18 cellular contexts compared by ENCODE assay signal in the genomic region with DNA sequence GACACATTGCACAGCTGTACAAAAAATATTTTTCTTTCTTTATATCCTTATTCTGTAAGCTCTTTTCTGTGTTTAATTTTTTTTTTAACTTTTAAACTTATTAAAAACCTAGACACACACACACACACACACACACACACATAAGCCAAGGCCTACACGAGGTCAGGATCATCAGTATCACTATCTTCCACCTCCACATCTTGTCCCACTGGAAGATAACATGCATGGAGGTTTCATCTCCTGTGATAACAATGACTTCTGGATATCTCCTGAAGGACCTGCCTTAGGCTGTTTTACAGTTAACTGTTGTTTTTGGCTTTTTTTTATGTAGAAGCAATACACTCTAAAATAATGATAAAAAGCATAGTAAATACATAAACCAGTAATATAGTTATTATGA.
DNase-seq lines count a peak whose midpoint lies in the region; ATAC-seq, FAIRE-seq and TF ChIP-seq lines count a peak whose summit lies in the region.
"Had no signal": no experiment of that assay in that cellular context is flagged by ENCODE, and none has a peak within 500 bp of the region (broad histone marks: within the 10 kb centered on the region; RNA-seq: fewer than 3 reads in every experiment).

No MANE protein-coding gene starts in this region.

- DNase-seq in IMR-90: no peak
- no peak for DNase-seq in SJSA1 (ENCODE audit: low read depth in 1 of 2, low spot score in 2 of 2)
- peak; percentile 34 to 88 (median 49) for DNase-seq in K562 (ENCODE audit: extremely low read depth in 1 of 4, low spot score in 3 of 4)
- no peak for DNase-seq in BE2C
- no peak for DNase-seq in nucleus accumbens (lab: John Stamatoyannopoulos, UW)
- no peak for DNase-seq in GM13976 (ENCODE audit: low spot score)
- DNase-seq: CD4-positive, alpha-beta T cell; CD8-positive, alpha-beta memory T cell; DMS53; DMS79 treated with DMSO at 0.1 percent for 48 hours; GF-D8; GOT3 had no signal

- H2AK9ac ChIP-seq in IMR-90 (replicated peaks; ENCODE audit: low read depth, low read length, poor library complexity): no peak overlapping the region

- no peak overlapping the region for H3K18ac ChIP-seq in IMR-90 (ENCODE audit: low read depth, low read length)

- CTCF ChIA-PET in IMR-90 (lab: Yijun Ruan, JAX) (interaction anchor here (1.0 kb wide), 1 partner anchor 11 kb away, joined by 4 read pairs; no protein-coding TSS in a partner anchor), K562 (lab: Yijun Ruan, JAX; ENCODE audit: low intra/inter-chr PET ratio) (no interaction called here)

- H3K36me3 ChIP-seq in IMR-90 (ENCODE audit: control insufficient read depth, insufficient read depth, low read length): peaks cover 6% of the 10 kb centered on the region
- H3K36me3 ChIP-seq in SJSA1: peaks cover 5% of the 10 kb centered on the region
- H3K36me3 ChIP-seq in K562 (ENCODE audit: control insufficient read depth, insufficient read depth, low read length): peaks cover 8% of the 10 kb centered on the region; the same call in 1 of the 3 replicates
- peaks cover 27% of the 10 kb centered on the region for H3K36me3 ChIP-seq in BE2C

- no peak overlapping the region for H3K9ac ChIP-seq in IMR-90 (ENCODE audit: low read depth, low read length)
- peak overlapping the region in 1 of 2 experiments; percentile 36; a peak in 2 of 4 replicates for H3K9ac ChIP-seq in K562 (ENCODE audit: insufficient read depth in 1 of 2, low read depth in 2 of 2, low read length in 2 of 2)
- H3K9ac ChIP-seq: BLaER1 treated with 17β-estradiol and CSF1 and Interleukin-3, amounts not matched to agents 10 nM and 100 nM had no signal

- H2AFZ ChIP-seq in IMR-90 (replicated peaks; ENCODE audit: low read length, poor library complexity) (no peak overlapping the region), K562 (ENCODE audit: low read depth, low read length) (peak overlapping the region; percentile 34)

- no peak for TF ChIP-seq POLR2A in IMR-90 (IDR thresholded peaks at IDR 0.05; ENCODE audit: low read depth, low read length)
- TF ChIP-seq POLR2A in K562 (conservative IDR thresholded peaks at IDR 0.05): no peak

- TF ChIP-seq CTCF in IMR-90 (conservative IDR thresholded peaks at IDR 0.05; ENCODE audit: low read depth, low read length) (no peak), K562 (IDR thresholded peaks at IDR 0.05 in 2 of 3, conservative IDR thresholded peaks at IDR 0.05 in 1 of 3; ENCODE audit: insufficient read depth in 2 of 3, low read depth in 1 of 3, low read length in 3 of 3) (no peak), BE2C (IDR thresholded peaks at IDR 0.05; ENCODE audit: low read depth, low read length) (no peak), GM13976 (IDR thresholded peaks at IDR 0.05; ENCODE audit: borderline replicate concordance, control extremely low read depth, extremely low read depth, insufficient read depth, missing control alignments) (no peak)

- H3K4me1 ChIP-seq in IMR-90 (ENCODE audit: control insufficient read depth, insufficient read depth, low read length) (peaks cover 10% of the 10 kb centered on the region), SJSA1 (replicated peaks) (peaks cover 46% of the 10 kb centered on the region), K562 (replicated peaks in 1 of 2; ENCODE audit: control insufficient read depth in 2 of 2, insufficient read depth in 2 of 2, low read length in 2 of 2) (peaks cover 31 to 60% of the 10 kb centered on the region in 2 experiments; a peak in 4 of 5 replicates), BE2C (no peaks in the 10 kb centered on the region)

- H3K14ac ChIP-seq in IMR-90 (replicated peaks; ENCODE audit: low read depth, low read length): peak overlapping the region; percentile 66; the same call in 1 of the 2 replicates

- 0 out of 4 replicates have a peak overlapping the region, but pooled peaks of 1 of the 2 experiments have one; percentile 21 for H4K8ac ChIP-seq in IMR-90 (ENCODE audit: low read depth in 2 of 2, low read length in 2 of 2)

- no peak overlapping the region for H3K27ac ChIP-seq in IMR-90 (ENCODE audit: insufficient read depth, low read length)
- H3K27ac ChIP-seq in SJSA1: peak overlapping the region; percentile 29
- H3K27ac ChIP-seq in K562 (ENCODE audit: extremely low read depth, low read depth, low read length): peak overlapping the region; percentile 70
- H3K27ac ChIP-seq: BLaER1 treated with 17β-estradiol and CSF1 and Interleukin-3, amounts not matched to agents 10 nM and 100 nM had no signal

- peak overlapping the region; percentile 76 for H3K4ac ChIP-seq in IMR-90 (ENCODE audit: low read depth, low read length)

- H3K27me3 ChIP-seq in IMR-90 (ENCODE audit: control insufficient read depth, insufficient read depth, low read length) (no peaks in the 10 kb centered on the region), SJSA1 (replicated peaks) (no peaks in the 10 kb centered on the region), K562 (ENCODE audit: control insufficient read depth in 2 of 2, insufficient read depth in 2 of 2, low read length in 2 of 2) (no peaks in the 10 kb centered on the region), BE2C (no peaks in the 10 kb centered on the region)
- H3K27me3 ChIP-seq: BLaER1 treated with 17β-estradiol and CSF1 and Interleukin-3, amounts not matched to agents 10 nM and 100 nM had no signal

- H3K9me1 ChIP-seq in IMR-90 (ENCODE audit: insufficient read depth, low read length) (peaks cover 16% of the 10 kb centered on the region), K562 (ENCODE audit: control insufficient read depth, insufficient read depth, low read length) (no peaks in the 10 kb centered on the region)

- no peak overlapping the region for H4K5ac ChIP-seq in IMR-90 (ENCODE audit: low read depth, low read length)

- H3K4me2 ChIP-seq in IMR-90 (ENCODE audit: low read depth, low read length): no peak overlapping the region
- H3K4me2 ChIP-seq in K562 (ENCODE audit: insufficient read depth, low read length): peak overlapping the region; percentile 58
- H3K4me2 ChIP-seq: BLaER1 treated with 17β-estradiol and CSF1 and Interleukin-3, amounts not matched to agents 10 nM and 100 nM had no signal

- POLR2A ChIA-PET in IMR-90 (lab: Charles Lee; ENCODE audit: unreplicated experiment) (no interaction called here), K562 (lab: Yijun Ruan, JAX) (interaction anchor here (0.6 to 1.0 kb wide), 3 partner anchors 10 to 26 kb away, joined by 3 read pairs; no protein-coding TSS in a partner anchor)

- ATAC-seq in IMR-90 (ENCODE audit: low read depth): no peak
- peak; percentile 69 for ATAC-seq in K562

- H3K23ac ChIP-seq in IMR-90 (ENCODE audit: low read depth, low read length): no peak overlapping the region

- peak overlapping the region; percentile 36 for H2BK5ac ChIP-seq in IMR-90 (ENCODE audit: low read depth, low read length, poor library complexity, severe bottlenecking)

- H4K20me1 ChIP-seq in IMR-90 (ENCODE audit: insufficient read depth, low read length) (no peaks in the 10 kb centered on the region), K562 (replicated peaks; ENCODE audit: control insufficient read depth, insufficient read depth, low read length) (no peaks in the 10 kb centered on the region)
- H4K20me1 ChIP-seq: BLaER1 treated with 17β-estradiol and CSF1 and Interleukin-3, amounts not matched to agents 10 nM and 100 nM had no signal

- H3K79me1 ChIP-seq in IMR-90 (ENCODE audit: low read depth in 1 of 2, low read length in 2 of 2): peaks cover 0 to 21% of the 10 kb centered on the region in 2 experiments; a peak in 1 of 4 replicates

- WGBS in IMR-90 (ENCODE audit: extremely low coverage in 2 of 2, insufficient read length in 1 of 2), 2 experiments: no CpG with 5 or more reads among the region's 1 CpG
- 0% methylated on average over 1 of the region's 1 CpG for WGBS in K562 (ENCODE audit: insufficient coverage, low coverage, missing lambda C conversion rate)

- intact Hi-C loops in IMR-90 (cut with micrococcal nuclease): no loop called here
- intact Hi-C loops in K562 (cut with micrococcal nuclease): no loop called here

- TF ChIP-seq RAD21 in IMR-90 (IDR thresholded peaks at IDR 0.05; ENCODE audit: low read length): no peak
- TF ChIP-seq RAD21 in K562 (CRISPR knock-in tag; conservative IDR thresholded peaks at IDR 0.05 in 1 of 2, IDR thresholded peaks at IDR 0.05 in 1 of 2): no peak

- dilution Hi-C loops in IMR-90 (cut with HindIII; ENCODE audit: low sequenced_read_pairs, unreplicated experiment): no loop called here

- FAIRE-seq in K562 (lab: Jason Lieb, UNC): peak; percentile 85
- FAIRE-seq: A204.1, D721Med, GM12891, H54 had no signal

- 0 out of 3 replicates have a peak overlapping the region, but pooled peaks have one; percentile 63 for H2BK15ac ChIP-seq in IMR-90 (ENCODE audit: low read depth, low read length)

- H3K4me3 ChIP-seq in IMR-90 (ENCODE audit: insufficient read depth, low read depth, low read length): no peak overlapping the region
- H3K4me3 ChIP-seq in SJSA1: no peak overlapping the region
- no peak overlapping the region for H3K4me3 ChIP-seq in K562
- H3K4me3 ChIP-seq in BE2C (ENCODE audit: low read depth, low read length): no peak overlapping the region
- H3K4me3 ChIP-seq: BLaER1 treated with 17β-estradiol and CSF1 and Interleukin-3, amounts not matched to agents 10 nM and 100 nM; HAP-1 had no signal

- no peaks in the 10 kb centered on the region for H3K79me2 ChIP-seq in K562 (ENCODE audit: control insufficient read depth, insufficient read depth, low read length)

- H2AK5ac ChIP-seq in IMR-90 (ENCODE audit: low read depth, low read length): 0 out of 2 replicates have a peak overlapping the region, but pooled peaks have one; percentile 62

- TF ChIP-seq EP300 in K562 (IDR thresholded peaks at IDR 0.05; ENCODE audit: low read length): peak; percentile 92

- H3K56ac ChIP-seq in IMR-90 (ENCODE audit: extremely low read depth, insufficient read depth, low read length): no peak overlapping the region

- H2BK120ac ChIP-seq in IMR-90 (ENCODE audit: low read depth, low read length): peak overlapping the region; percentile 38; the same call in 1 of the 2 replicates

- no TSS peak for BruUV-seq in IMR-90 (replicated peaks; lab: Mats Ljungman, UMichigan)
- BruUV-seq in K562 (replicated peaks; lab: Mats Ljungman, UMichigan): no TSS peak

- H4K91ac ChIP-seq in IMR-90 (ENCODE audit: insufficient read depth, low read depth, low read length): no peak overlapping the region

- peak overlapping the region; percentile 58; the same call in 1 of the 2 replicates for H2BK20ac ChIP-seq in IMR-90 (ENCODE audit: low read depth, low read length)

- no peaks in the 10 kb centered on the region for H3K9me3 ChIP-seq in IMR-90 (ENCODE audit: control insufficient read depth, insufficient read depth, low read length)
- H3K9me3 ChIP-seq in SJSA1 (replicated peaks): no peaks in the 10 kb centered on the region
- no peaks in the 10 kb centered on the region for H3K9me3 ChIP-seq in K562 (replicated peaks; ENCODE audit: control insufficient read depth, insufficient read depth, low read depth, low read length)
- no peaks in the 10 kb centered on the region for H3K9me3 ChIP-seq in BE2C
- H3K9me3 ChIP-seq: BLaER1 treated with 17β-estradiol and CSF1 and Interleukin-3, amounts not matched to agents 10 nM and 100 nM; HAP-1 had no signal

- in situ Hi-C loops in IMR-90 (cut with MboI; ENCODE audit: low sequenced_read_pairs): no loop called here
- in situ Hi-C loops in K562 (cut with MboI): no loop called here
- in situ Hi-C loops in GM13976 (cut with MboI; ENCODE audit: low sequenced_read_pairs, unreplicated experiment): no loop called here

TF ChIP-seq in IMR-90, 13 proteins besides CTCF, POLR2A, EP300 and RAD21 (continues in another document):
- TF ChIP-seq CEBPB (IDR thresholded peaks at IDR 0.05; ENCODE audit: low read depth, low read length): no peak

Comparison
In these comparisons a context has a peak if more than half of its experiments do, and no peak if none do; other contexts are left out.
1. DNase-seq: peak in K562 (4 of 4); none in IMR-90 (single experiment), SJSA1 (0 of 2), BE2C (single experiment), nucleus accumbens (0 of 56) and GM13976 (single experiment).